In genomic region chr15:29890761-29891457, GRCh38 we compare ENCODE assay signal across 1 cellular context.
TF ChIP-seq lines count a peak whose summit lies in the region.

No MANE protein-coding gene starts in this region.

TF ChIP-seq in GM23338, 12 proteins besides CTCF, POLR2A, EP300 and RAD21 (continued from another document):
- TF ChIP-seq, protein P1, sequence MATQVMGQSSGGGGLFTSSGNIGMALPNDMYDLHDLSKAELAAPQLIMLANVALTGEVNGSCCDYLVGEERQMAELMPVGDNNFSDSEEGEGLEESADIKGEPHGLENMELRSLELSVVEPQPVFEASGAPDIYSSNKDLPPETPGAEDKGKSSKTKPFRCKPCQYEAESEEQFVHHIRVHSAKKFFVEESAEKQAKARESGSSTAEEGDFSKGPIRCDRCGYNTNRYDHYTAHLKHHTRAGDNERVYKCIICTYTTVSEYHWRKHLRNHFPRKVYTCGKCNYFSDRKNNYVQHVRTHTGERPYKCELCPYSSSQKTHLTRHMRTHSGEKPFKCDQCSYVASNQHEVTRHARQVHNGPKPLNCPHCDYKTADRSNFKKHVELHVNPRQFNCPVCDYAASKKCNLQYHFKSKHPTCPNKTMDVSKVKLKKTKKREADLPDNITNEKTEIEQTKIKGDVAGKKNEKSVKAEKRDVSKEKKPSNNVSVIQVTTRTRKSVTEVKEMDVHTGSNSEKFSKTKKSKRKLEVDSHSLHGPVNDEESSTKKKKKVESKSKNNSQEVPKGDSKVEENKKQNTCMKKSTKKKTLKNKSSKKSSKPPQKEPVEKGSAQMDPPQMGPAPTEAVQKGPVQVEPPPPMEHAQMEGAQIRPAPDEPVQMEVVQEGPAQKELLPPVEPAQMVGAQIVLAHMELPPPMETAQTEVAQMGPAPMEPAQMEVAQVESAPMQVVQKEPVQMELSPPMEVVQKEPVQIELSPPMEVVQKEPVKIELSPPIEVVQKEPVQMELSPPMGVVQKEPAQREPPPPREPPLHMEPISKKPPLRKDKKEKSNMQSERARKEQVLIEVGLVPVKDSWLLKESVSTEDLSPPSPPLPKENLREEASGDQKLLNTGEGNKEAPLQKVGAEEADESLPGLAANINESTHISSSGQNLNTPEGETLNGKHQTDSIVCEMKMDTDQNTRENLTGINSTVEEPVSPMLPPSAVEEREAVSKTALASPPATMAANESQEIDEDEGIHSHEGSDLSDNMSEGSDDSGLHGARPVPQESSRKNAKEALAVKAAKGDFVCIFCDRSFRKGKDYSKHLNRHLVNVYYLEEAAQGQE (IDR thresholded peaks at IDR 0.05; ENCODE audit: unreplicated experiment), result no peak
- TF ChIP-seq CREB1 (CRISPR knock-in tag; IDR thresholded peaks at IDR 0.05; ENCODE audit: low read depth) (no peak), ZNF114 (CRISPR knock-in tag; IDR thresholded peaks at IDR 0.05) (no peak), EZH2 (IDR thresholded peaks at IDR 0.05; ENCODE audit: low read depth, unreplicated experiment) (no peak), STAT1 (IDR thresholded peaks at IDR 0.05; ENCODE audit: unreplicated experiment) (no peak)
